ENCODE assay signal across 6 cellular contexts in genomic region chr17:7323731-7324437, GRCh38. TPM values are rescaled to one million over a fixed set of nuclear protein-coding genes. Genes with fewer than 3 reads are reported as not detected.
DNase-seq lines count a peak whose midpoint lies in the region; TF ChIP-seq lines count a peak whose summit lies in the region.

No MANE protein-coding gene starts in this region.

- H3K9ac ChIP-seq in trophoblast cell (ENCODE audit: low read length) = no peak overlapping the region

- peaks cover 2% of the 10 kb centered on the region for H3K79me1 ChIP-seq in trophoblast cell (ENCODE audit: low read length)

- H4K8ac ChIP-seq in trophoblast cell (ENCODE audit: low read depth, low read length) = no peak overlapping the region

- no peak overlapping the region for H3K14ac ChIP-seq in trophoblast cell (ENCODE audit: low read length)

- no peak overlapping the region for H2BK120ac ChIP-seq in trophoblast cell (ENCODE audit: insufficient read depth, low read length, poor library complexity)

- no peaks in the 10 kb centered on the region for H3K9me3 ChIP-seq in Peyer's patch
- no peaks in the 10 kb centered on the region for H3K9me3 ChIP-seq in trophoblast cell (ENCODE audit: insufficient read depth, low read depth, low read length)

- no peaks in the 10 kb centered on the region for H3K27me3 ChIP-seq in Peyer's patch
- H3K27me3 ChIP-seq in trophoblast cell (ENCODE audit: insufficient read depth, low read length) = no peaks in the 10 kb centered on the region

- H3K4me3 ChIP-seq in Peyer's patch (no peak overlapping the region), cardiac fibroblast (replicated peaks in 1 of 2; ENCODE audit: low read depth in 2 of 2, low read length in 2 of 2) (no peak overlapping the region), trophoblast cell (ENCODE audit: low read depth, low read length) (no peak overlapping the region)

- H3K27ac ChIP-seq in Peyer's patch (no peak overlapping the region), trophoblast cell (ENCODE audit: low read depth, low read length) (no peak overlapping the region)

- H3K4me1 ChIP-seq in Peyer's patch = peaks cover 0 to 11% (median 3%) of the 10 kb centered on the region in 4 donors
- H3K4me1 ChIP-seq in trophoblast cell (ENCODE audit: control insufficient read depth in 1 of 2, insufficient read depth in 2 of 2, low read length in 2 of 2) = peaks cover 0 to 2% of the 10 kb centered on the region in 2 experiments

- no peak overlapping the region for H2AK5ac ChIP-seq in trophoblast cell (ENCODE audit: low read length)

- DNase-seq in AG08395 (ENCODE audit: low spot score) (peak; percentile 63), Peyer's patch (peak; percentile 68 to 85 (median 76)), cardiac fibroblast (ENCODE audit: low read depth in 2 of 2) (peak; percentile 48 to 51), trophoblast cell (peak; percentile 51 to 70), cortex of kidney (lab: John Stamatoyannopoulos, UW) (no peak), NCI-H69 (lab: John Stamatoyannopoulos, UW) (no peak)

- no peak for TF ChIP-seq POLR2A in Peyer's patch (IDR thresholded peaks at IDR 0.05)

- no peak overlapping the region for H3K4me2 ChIP-seq in trophoblast cell (ENCODE audit: low read length)

- H3K36me3 ChIP-seq in Peyer's patch (peaks cover 0 to 59% (median 0%) of the 10 kb centered on the region in 3 donors), trophoblast cell (ENCODE audit: control insufficient read depth in 1 of 2, insufficient read depth in 2 of 2, low read length in 2 of 2) (peaks cover 66 to 73% of the 10 kb centered on the region in 2 experiments)

- no peak overlapping the region for H2BK5ac ChIP-seq in trophoblast cell (ENCODE audit: low read depth, low read length, poor library complexity)

- TF ChIP-seq CTCF in Peyer's patch (IDR thresholded peaks at IDR 0.05) (peak; percentile 74 to 94 (median 78)), cardiac fibroblast (IDR thresholded peaks at IDR 0.05; ENCODE audit: low read depth, low read length) (peak; percentile 92)

- no peak overlapping the region for H4K91ac ChIP-seq in trophoblast cell (ENCODE audit: low read depth, low read length)

- peaks cover 2% of the 10 kb centered on the region for H3K79me2 ChIP-seq in trophoblast cell (ENCODE audit: control insufficient read depth, insufficient read depth, low read length, poor library complexity)

- H3K18ac ChIP-seq in trophoblast cell (ENCODE audit: low read length) = no peak overlapping the region

- no CpG with 5 or more reads among the region's 39 CpGs for WGBS in trophoblast cell (ENCODE audit: extremely low coverage, insufficient coverage, insufficient read length)

- no peak overlapping the region for H3K23ac ChIP-seq in trophoblast cell (ENCODE audit: low read length)

- no peak overlapping the region for H2BK12ac ChIP-seq in trophoblast cell (ENCODE audit: low read length)

- H4K12ac ChIP-seq in trophoblast cell (ENCODE audit: low read depth, low read length) = no peak overlapping the region

- no peak overlapping the region for H2AFZ ChIP-seq in trophoblast cell (ENCODE audit: insufficient read depth, low read length, poor library complexity)

- no peak overlapping the region for H3K4ac ChIP-seq in trophoblast cell (ENCODE audit: low read depth, low read length)

RNA-seq across cellular contexts. Expression of gene NEURL4, which starts 5.3 kb away (rescaled TPM):
- 10 to 100 TPM; 23.3 to 69.0 (median 53.9) TPM for total RNA-seq in Peyer's patch
- 12.6 and 14.0 TPM in 2 replicates for polyA plus RNA-seq in trophoblast cell (2013)

RNA-seq across cellular contexts. Expression of gene GPS2, which starts 8.7 kb away (rescaled TPM):
- 100 to 1,000 TPM in 1 of 4 donors, 10 to 100 TPM in 3; 93.2 to 148 (median 94.2) TPM for total RNA-seq in Peyer's patch
- polyA plus RNA-seq in trophoblast cell (2013) = 61.9 and 63.7 TPM in 2 replicates

RNA-seq across cellular contexts. Expression of gene ACAP1, which starts 12.4 kb away (rescaled TPM):
- total RNA-seq in Peyer's patch = 100 to 1,000 TPM in 1 of 4 donors, 10 to 100 TPM in 3; 15.6 to 696 (median 24.0) TPM
- 12.8 and 15.8 TPM in 2 replicates for polyA plus RNA-seq in trophoblast cell (2013)

RNA-seq across cellular contexts. Expression of gene EIF5A, which starts 16.5 kb away (rescaled TPM):
- total RNA-seq in Peyer's patch = 100 to 1,000 TPM in 3 of 4 donors, 10 to 100 TPM in 1; 94.4 to 128 (median 120) TPM
- 585 and 612 TPM in 2 replicates for polyA plus RNA-seq in trophoblast cell (2013)

RNA-seq across cellular contexts. Expression of gene KCTD11, which starts 28.1 kb away (rescaled TPM):
- total RNA-seq in Peyer's patch = 1 to 10 TPM; 2.5 to 8.9 (median 7.1) TPM
- 15.8 and 17.2 TPM in 2 replicates for polyA plus RNA-seq in trophoblast cell (2013)

Comparison
In these comparisons a context has a peak if more than half of its experiments do, and no peak if none do; other contexts are left out.
1. DNase-seq: peak in AG08395 (single experiment), Peyer's patch (3 of 3), cardiac fibroblast (2 of 2) and trophoblast cell (2 of 2); none in cortex of kidney (single experiment) and NCI-H69 (single experiment).